In the genomic region with DNA sequence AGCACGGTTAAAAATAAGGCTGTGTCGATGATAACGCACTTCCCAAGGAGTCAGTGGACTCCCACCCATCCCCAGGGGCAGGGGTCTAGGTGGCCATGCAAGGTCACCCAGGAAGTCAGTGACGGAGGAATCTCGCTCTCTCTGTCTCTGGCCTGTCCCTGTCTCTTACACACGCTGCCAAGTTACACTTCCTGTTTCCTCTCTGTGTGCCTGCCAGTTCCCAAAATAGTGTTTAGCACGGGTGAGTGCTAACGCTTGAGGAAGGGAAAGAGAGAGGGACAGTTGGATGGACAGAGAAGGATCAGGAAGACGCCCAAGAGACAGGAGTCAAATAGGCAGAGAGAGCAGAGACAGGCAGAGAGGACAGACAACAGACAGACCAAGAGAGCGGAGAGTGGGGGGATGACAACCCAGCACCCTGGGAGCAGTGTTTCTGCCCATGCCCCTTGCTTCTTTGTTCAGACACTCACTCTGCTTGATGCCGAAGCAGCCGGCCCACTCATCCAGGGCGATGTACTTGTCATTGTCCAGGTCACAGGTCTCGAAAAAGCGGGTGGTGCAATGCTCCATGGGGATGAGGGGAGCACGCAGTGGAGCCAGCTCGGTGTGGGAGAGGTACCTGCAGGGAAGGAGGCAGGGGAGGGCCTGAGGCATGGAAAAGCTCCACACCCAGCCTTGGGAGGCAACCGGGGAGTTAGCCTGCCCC, we compare ENCODE assay signal across 8 cellular contexts. TPM values are rescaled to one million over a fixed set of nuclear protein-coding genes. Genes with fewer than 3 reads are reported as not detected.
DNase-seq lines count a peak whose midpoint lies in the region; ATAC-seq, FAIRE-seq and TF ChIP-seq lines count a peak whose summit lies in the region.

No MANE protein-coding gene starts in this region.

- peak overlapping the region; percentile 30 for H3K4me2 ChIP-seq in OCI-LY7 (ENCODE audit: low read length)
- H3K4me2 ChIP-seq in endothelial cell of umbilical vein (ENCODE audit: insufficient read depth, low read length), result no peak overlapping the region
- H3K4me2 ChIP-seq in parathyroid adenoma (ENCODE audit: low read length), result no peak overlapping the region
- no peak overlapping the region for H3K4me2 ChIP-seq in GM23338

- intact Hi-C loops in OCI-LY7 (cut with micrococcal nuclease; ENCODE audit: unreplicated experiment) (loop anchor here (1.0 kb wide), 1 partner anchor 40 kb away; no protein-coding TSS in a partner anchor), endothelial cell of umbilical vein (cut with micrococcal nuclease) (loop anchor here (1.0 to 5.0 kb wide), 2 partner anchors 9 to 411 kb away; a partner anchor contains a TSS)

- peaks cover 12% of the 10 kb centered on the region for H3K4me1 ChIP-seq in OCI-LY7 (ENCODE audit: insufficient read depth, low read length, poor library complexity, severe bottlenecking)
- peaks cover 47% of the 10 kb centered on the region for H3K4me1 ChIP-seq in endothelial cell of umbilical vein (ENCODE audit: control insufficient read depth, extremely low read depth, insufficient read depth, low read length)
- H3K4me1 ChIP-seq in parathyroid adenoma, result peaks cover 6% of the 10 kb centered on the region
- no peaks in the 10 kb centered on the region for H3K4me1 ChIP-seq in GM23338 (ENCODE audit: insufficient read depth)

- no peak for TF ChIP-seq POLR2A in endothelial cell of umbilical vein (IDR thresholded peaks at IDR 0.05; ENCODE audit: low read depth, low read length)

- H3K9ac ChIP-seq in endothelial cell of umbilical vein (replicated peaks; ENCODE audit: extremely low read depth, insufficient read depth, low read length), result no peak overlapping the region
- no peak overlapping the region for H3K9ac ChIP-seq in parathyroid adenoma

- H3K9me3 ChIP-seq in OCI-LY7 (ENCODE audit: low read length) (no peaks in the 10 kb centered on the region), endothelial cell of umbilical vein (replicated peaks; ENCODE audit: control insufficient read depth, insufficient read depth, low read length) (no peaks in the 10 kb centered on the region), parathyroid adenoma (ENCODE audit: control insufficient read depth, low read length) (no peaks in the 10 kb centered on the region)

- H3K27ac ChIP-seq in OCI-LY7 (ENCODE audit: low read depth, low read length, poor library complexity, severe bottlenecking) (no peak overlapping the region), endothelial cell of umbilical vein (ENCODE audit: insufficient read depth, low read depth, low read length) (peak overlapping the region; percentile 92), parathyroid adenoma (peak overlapping the region; percentile 39), GM23338 (ENCODE audit: low read depth) (no peak overlapping the region)

- DNase-seq in GF-D8 (lab: John Stamatoyannopoulos, UW) (peak; percentile 13), OCI-LY7 (ENCODE audit: low spot score) (peak; percentile 9), endothelial cell of umbilical vein (ENCODE audit: low read depth, low spot score) (peak; percentile 33), GM23338 (ENCODE audit: low spot score) (no peak), islet precursor cell (no peak), NK-92 (lab: John Stamatoyannopoulos, UW; ENCODE audit: unreplicated experiment) (no peak)
- DNase-seq in activated CD4-positive, alpha-beta T cell treated with anti-CD3 and anti-CD28 coated beads, Interleukin-2, amount 10 ng/mL, durations not matched to agents 7 days and 5 days, result no peak

- no peak for TF ChIP-seq CTCF in OCI-LY7 (conservative IDR thresholded peaks at IDR 0.05; ENCODE audit: low read length)
- TF ChIP-seq CTCF in endothelial cell of umbilical vein (IDR thresholded peaks at IDR 0.05; ENCODE audit: extremely low read depth in 1 of 2, insufficient read depth in 1 of 2, low read depth in 1 of 2, low read length in 2 of 2), result no peak
- TF ChIP-seq CTCF in parathyroid adenoma (IDR thresholded peaks at IDR 0.05), result no peak
- no peak for TF ChIP-seq CTCF in GM23338 (conservative IDR thresholded peaks at IDR 0.05; ENCODE audit: low read depth in 2 of 2)

- no peaks in the 10 kb centered on the region for H3K36me3 Mint-ChIP-seq in activated CD4-positive, alpha-beta T cell treated with anti-CD3 and anti-CD28 coated beads, Interleukin-2, amount 10 ng/mL, durations not matched to agents 7 days and 5 days (ENCODE audit: low read depth)
- peaks cover 59% of the 10 kb centered on the region for H3K36me3 Mint-ChIP-seq in GM23338 (ENCODE audit: low read depth)

- H3K4me3 ChIP-seq in OCI-LY7 (ENCODE audit: low read depth, low read length, poor library complexity, severe bottlenecking) (no peak overlapping the region), endothelial cell of umbilical vein (replicated peaks in 1 of 3; ENCODE audit: insufficient read depth in 1 of 3, low read depth in 1 of 3, low read length in 3 of 3) (no peak overlapping the region), parathyroid adenoma (ENCODE audit: low read depth, low read length) (no peak overlapping the region), GM23338 (no peak overlapping the region)

- FAIRE-seq in endothelial cell of umbilical vein (lab: Jason Lieb, UNC), result peak; percentile 83

- no peaks in the 10 kb centered on the region for H3K79me2 ChIP-seq in OCI-LY7 (ENCODE audit: insufficient read depth, low read depth, low read length)
- H3K79me2 ChIP-seq in endothelial cell of umbilical vein (ENCODE audit: control insufficient read depth, insufficient read depth, low read length), result peaks cover 14% of the 10 kb centered on the region
- H3K79me2 ChIP-seq in parathyroid adenoma, result no peaks in the 10 kb centered on the region
- H3K79me2 ChIP-seq in GM23338 (replicated peaks; ENCODE audit: insufficient read depth), result no peaks in the 10 kb centered on the region

- H2AFZ ChIP-seq in OCI-LY7 (ENCODE audit: low read length) (no peak overlapping the region), endothelial cell of umbilical vein (ENCODE audit: low read depth, low read length) (no peak overlapping the region), parathyroid adenoma (no peak overlapping the region), GM23338 (no peak overlapping the region)

- dilution Hi-C loops in endothelial cell of umbilical vein (cut with MboI; ENCODE audit: extremely low pct_ligation_motif_present, low sequenced_read_pairs), result no loop called here

- BruUV-seq in OCI-LY7 (replicated peaks; lab: Mats Ljungman, UMichigan) (no TSS peak), endothelial cell of umbilical vein (replicated peaks; lab: Mats Ljungman, UMichigan) (no TSS peak)

- H3K27me3 Mint-ChIP-seq in activated CD4-positive, alpha-beta T cell treated with anti-CD3 and anti-CD28 coated beads, Interleukin-2, amount 10 ng/mL, durations not matched to agents 7 days and 5 days, result peaks cover 9% of the 10 kb centered on the region
- H3K27me3 Mint-ChIP-seq in GM23338 (ENCODE audit: insufficient read depth, low read depth, poor library complexity), result peaks cover 8% of the 10 kb centered on the region

- H3K4me3 Mint-ChIP-seq in activated CD4-positive, alpha-beta T cell treated with anti-CD3 and anti-CD28 coated beads, Interleukin-2, amount 10 ng/mL, durations not matched to agents 7 days and 5 days, result no peak overlapping the region
- no peak overlapping the region for H3K4me3 Mint-ChIP-seq in GM23338

- no peaks in the 10 kb centered on the region for H4K20me1 ChIP-seq in OCI-LY7 (ENCODE audit: insufficient read depth, low read length)
- no peaks in the 10 kb centered on the region for H4K20me1 ChIP-seq in endothelial cell of umbilical vein (replicated peaks; ENCODE audit: control insufficient read depth, extremely low read depth, insufficient read depth, low read length)
- no peaks in the 10 kb centered on the region for H4K20me1 ChIP-seq in GM23338 (replicated peaks; ENCODE audit: insufficient read depth)

- POLR2A ChIA-PET in OCI-LY7 (lab: Charles Lee), result interaction anchor here (1.0 kb wide), 1 partner anchor 40 kb away, joined by 5 read pairs; no protein-coding TSS in a partner anchor
- POLR2A ChIA-PET in endothelial cell of umbilical vein (lab: Charles Lee), result interaction anchor here (0.5 to 2.0 kb wide), 3 partner anchors 17 to 65 kb away, joined by 3 to 7 read pairs (median 3); a partner anchor contains a TSS
- POLR2A ChIA-PET in activated CD4-positive, alpha-beta T cell treated with anti-CD3 and anti-CD28 coated beads, Interleukin-2, amount 10 ng/mL, durations not matched to agents 7 days and 5 days (lab: Charles Lee), result no interaction called here

- H3K27me3 ChIP-seq in endothelial cell of umbilical vein (ENCODE audit: control insufficient read depth in 2 of 2, insufficient read depth in 2 of 2, low read length in 2 of 2), result no peaks in the 10 kb centered on the region
- no peaks in the 10 kb centered on the region for H3K27me3 ChIP-seq in parathyroid adenoma (ENCODE audit: control insufficient read depth, insufficient read depth, low read length)
- no peaks in the 10 kb centered on the region for H3K27me3 ChIP-seq in GM23338 (ENCODE audit: insufficient read depth)

- no peaks in the 10 kb centered on the region for H3K9me1 ChIP-seq in endothelial cell of umbilical vein (replicated peaks; ENCODE audit: control insufficient read depth, extremely low read depth, insufficient read depth, low read length)

- no peak for ATAC-seq in GM23338

- no peak overlapping the region for H3K27ac Mint-ChIP-seq in activated CD4-positive, alpha-beta T cell treated with anti-CD3 and anti-CD28 coated beads, Interleukin-2, amount 10 ng/mL, durations not matched to agents 7 days and 5 days
- H3K27ac Mint-ChIP-seq in GM23338, result no peak overlapping the region

- H3K9me2 ChIP-seq in OCI-LY7 (ENCODE audit: insufficient read depth, low read length) (no peaks in the 10 kb centered on the region), GM23338 (ENCODE audit: insufficient read depth) (no peaks in the 10 kb centered on the region)

- CTCF ChIA-PET in OCI-LY7 (lab: Charles Lee; ENCODE audit: unreplicated experiment) (interaction anchor here (2.1 kb wide), 1 partner anchor 11 kb away, joined by 10 read pairs; no protein-coding TSS in a partner anchor), endothelial cell of umbilical vein (lab: Charles Lee) (interaction anchor here (1.5 to 8.5 kb wide), 4 partner anchors 20 to 76 kb away, joined by 5 to 142 read pairs (median 10); no protein-coding TSS in a partner anchor)
- CTCF ChIA-PET in activated CD4-positive, alpha-beta T cell treated with anti-CD3 and anti-CD28 coated beads, Interleukin-2, amount 10 ng/mL, durations not matched to agents 7 days and 5 days (lab: Charles Lee), result interaction anchor here (0.7 to 3.3 kb wide), 7 partner anchors 11 to 1170 kb away, joined by 3 to 9 read pairs (median 3); no protein-coding TSS in a partner anchor

- no peaks in the 10 kb centered on the region for H3F3A ChIP-seq in GM23338 (replicated peaks; ENCODE audit: low read depth)

- H3K36me3 ChIP-seq in OCI-LY7 (ENCODE audit: insufficient read depth, low read length), result no peaks in the 10 kb centered on the region
- peaks cover 49 to 55% of the 10 kb centered on the region in 2 experiments for H3K36me3 ChIP-seq in endothelial cell of umbilical vein (ENCODE audit: control insufficient read depth in 2 of 2, extremely low read depth in 1 of 2, insufficient read depth in 2 of 2, low read length in 2 of 2)
- no peaks in the 10 kb centered on the region for H3K36me3 ChIP-seq in parathyroid adenoma (ENCODE audit: control insufficient read depth, insufficient read depth, low read length)
- H3K36me3 ChIP-seq in GM23338 (ENCODE audit: insufficient read depth), result peaks cover 16% of the 10 kb centered on the region; the same call in 1 of the 2 replicates

- no peaks in the 10 kb centered on the region for H3K9me3 Mint-ChIP-seq in activated CD4-positive, alpha-beta T cell treated with anti-CD3 and anti-CD28 coated beads, Interleukin-2, amount 10 ng/mL, durations not matched to agents 7 days and 5 days
- H3K9me3 Mint-ChIP-seq in GM23338, result no peaks in the 10 kb centered on the region

- peaks cover 12% of the 10 kb centered on the region for H3K4me1 Mint-ChIP-seq in activated CD4-positive, alpha-beta T cell treated with anti-CD3 and anti-CD28 coated beads, Interleukin-2, amount 10 ng/mL, durations not matched to agents 7 days and 5 days
- H3K4me1 Mint-ChIP-seq in GM23338, result peaks cover 11% of the 10 kb centered on the region

RNA-seq across cellular contexts. Expression of a gene that starts 22.9 kb away (rescaled TPM):
- not detected in 2 replicates for total RNA-seq in OCI-LY7 (2014; rRNA removed; shearing (Covaris generic))
- total RNA-seq in OCI-LY7 (2022), result 0.89 TPM in 1 of 2 replicates, not detected in the other
- total RNA-seq in endothelial cell of umbilical vein, result 3,114 and 3,174 TPM in 2 replicates
- polyA plus RNA-seq in endothelial cell of umbilical vein, result 2,962 and 4,504 TPM in 2 replicates
- polyA plus RNA-seq in endothelial cell of umbilical vein (2011; cell fraction: cytosol; rRNA removed), result 4,210 and 4,435 TPM in 2 replicates
- polyA plus RNA-seq in endothelial cell of umbilical vein (2011; cell fraction: nucleus; rRNA removed), result 2,027 and 2,207 TPM in 2 replicates
- polyA plus RNA-seq in endothelial cell of umbilical vein (2012), result 2,846 and 4,039 TPM in 2 replicates
- 3,279 and 4,325 TPM in 2 replicates for polyA minus RNA-seq in endothelial cell of umbilical vein
- not detected for polyA minus RNA-seq in endothelial cell of umbilical vein (2011; cell fraction: cytosol; rRNA and poly(A)+ RNA removed)
- 606 and 627 TPM in 2 replicates for polyA minus RNA-seq in endothelial cell of umbilical vein (2011; cell fraction: nucleus; rRNA and poly(A)+ RNA removed)
- 1 to 10 TPM in 1 of 2 experiments, under 1 TPM in 1; 0.27 to 1.1 TPM for total RNA-seq in activated CD4-positive, alpha-beta T cell treated with anti-CD3 and anti-CD28 coated beads, Interleukin-2, amount 10 ng/mL, durations not matched to agents 7 days and 5 days
- 203 and 218 TPM in 2 replicates for total RNA-seq in GM23338 (2014; rRNA removed; shearing (Covaris generic))
- 200 and 225 TPM in 2 replicates for polyA plus RNA-seq in GM23338 (2016; fragmentation: Nextera tagmentation; extraction: Ambion mirVana)

Comparison
In these comparisons a context has a peak if more than half of its experiments do, and no peak if none do; other contexts are left out.
1. DNase-seq: peak in GF-D8 (single experiment), OCI-LY7 (single experiment) and endothelial cell of umbilical vein (single experiment); none in activated CD4-positive, alpha-beta T cell treated with anti-CD3 and anti-CD28 coated beads, Interleukin-2, amount 10 ng/mL, durations not matched to agents 7 days and 5 days (single experiment), GM23338 (single experiment), islet precursor cell (single experiment) and NK-92 (single experiment).
2. H3K27ac ChIP-seq: peak in endothelial cell of umbilical vein (single experiment) and parathyroid adenoma (single experiment); none in OCI-LY7 (single experiment) and GM23338 (single experiment).
3. RNA of a gene that starts 22.9 kb away (total RNA-seq): 3,114 to 3,174 TPM in endothelial cell of umbilical vein and 203 to 218 TPM in GM23338; 0.27 to 1.1 TPM in activated CD4-positive, alpha-beta T cell treated with anti-CD3 and anti-CD28 coated beads, Interleukin-2, amount 10 ng/mL, durations not matched to agents 7 days and 5 days and 0.89 TPM in OCI-LY7; every median in the first group is over 10 times any median in the second.